Comparison of ENCODE assay signal across 1 cellular context in genomic region chr14:70121521-70121920, GRCh38.
TF ChIP-seq lines count a peak whose summit lies in the region.

No MANE protein-coding gene starts in this region.

TF ChIP-seq in K562, 482 proteins besides CTCF, POLR2A, EP300 and RAD21:
- TF ChIP-seq GTF3C2 (IDR thresholded peaks at IDR 0.05; ENCODE audit: borderline replicate concordance, extremely low read depth, insufficient read length) (no peak), RFX1 (IDR thresholded peaks at IDR 0.05) (peak; percentile 48), ZNF175 (CRISPR knock-in tag; IDR thresholded peaks at IDR 0.05; ENCODE audit: low read depth) (no peak)
